ENCODE assay signal across 12 cellular contexts in genomic region chr4:118954246-118954645, GRCh38.
DNase-seq lines count a peak whose midpoint lies in the region; ATAC-seq and TF ChIP-seq lines count a peak whose summit lies in the region.
"Had no signal": no experiment of that assay in that cellular context is flagged by ENCODE, and none has a peak within 500 bp of the region (broad histone marks: within the 10 kb centered on the region; RNA-seq: fewer than 3 reads in every experiment).

No MANE protein-coding gene starts in this region.

- DNase-seq in Ammon's horn (ENCODE audit: low spot score) (peak; percentile 70), mammary epithelial cell (no peak), mesothelial cell of epicardium (ENCODE audit: low spot score in 2 of 2, unreplicated experiment in 2 of 2) (no peak), COLO668 (lab: John Stamatoyannopoulos, UW; ENCODE audit: unreplicated experiment) (no peak), iPS-NIHi11 (ENCODE audit: low spot score) (no peak), T-cell (no peak)
- no peak for DNase-seq in stimulated activated CD4-positive, alpha-beta T cell treated with anti-CD3 and anti-CD28 coated beads, Interleukin-15, amount 100 ng/mL, for 24 hours
- DNase-seq: activated CD4-positive, alpha-beta T cell treated with anti-CD3 and anti-CD28 coated beads, Interleukin-2, amount 50 U/mL, for 1 hour; naive B cell; NCI-H2029 treated with DMSO at 0.1 percent for 48 hours; stimulated activated CD8-positive, alpha-beta memory T cell treated with anti-CD3 and anti-CD28 coated beads, Interleukin-4, amount 100 ng/mL, for 48 hours had no signal

- dilution Hi-C loops in mammary epithelial cell (cut with HindIII; ENCODE audit: low sequenced_read_pairs): no loop called here

- no peaks in the 10 kb centered on the region for H3K79me2 ChIP-seq in Loucy (ENCODE audit: insufficient read depth, low read length)
- H3K79me2 ChIP-seq in mammary epithelial cell (ENCODE audit: insufficient read depth, low read length): no peaks in the 10 kb centered on the region

- peaks cover 26% of the 10 kb centered on the region for H3K4me1 Mint-ChIP-seq in mesothelial cell of epicardium
- no peaks in the 10 kb centered on the region for H3K4me1 Mint-ChIP-seq in T-cell
- H3K4me1 Mint-ChIP-seq: naive B cell had no signal

- no peak overlapping the region for H3K27ac ChIP-seq in mammary epithelial cell (ENCODE audit: insufficient read depth, low read depth, low read length)

- H4K20me1 ChIP-seq in Loucy (ENCODE audit: insufficient read depth, low read length, poor library complexity, severe bottlenecking) (no peaks in the 10 kb centered on the region), mammary epithelial cell (ENCODE audit: insufficient read depth, low read length) (no peaks in the 10 kb centered on the region)

- H3K4me3 ChIP-seq in Loucy (ENCODE audit: low read length, poor library complexity, severe bottlenecking) (no peak overlapping the region), mammary epithelial cell (replicated peaks in 1 of 3; ENCODE audit: insufficient read depth in 1 of 3, low read depth in 2 of 3, low read length in 3 of 3) (no peak overlapping the region)

- H3K9ac ChIP-seq in Loucy (ENCODE audit: low read depth, low read length, poor library complexity, severe bottlenecking) (no peak overlapping the region), mammary epithelial cell (ENCODE audit: insufficient read depth, low read length) (no peak overlapping the region)

- CTCF ChIA-PET in mammary epithelial cell (lab: Charles Lee; ENCODE audit: low non-redundant PET): no interaction called here
- CTCF ChIA-PET in T-cell (lab: Charles Lee): no interaction called here

- POLR2A ChIA-PET in T-cell (lab: Charles Lee): no interaction called here

- TF ChIP-seq CTCF in Loucy (conservative IDR thresholded peaks at IDR 0.05; ENCODE audit: low read length) (peak; percentile 52), mammary epithelial cell (conservative IDR thresholded peaks at IDR 0.05 in 1 of 2, IDR thresholded peaks at IDR 0.05 in 1 of 2; ENCODE audit: extremely low read depth in 1 of 2, insufficient read depth in 1 of 2, low read depth in 1 of 2, low read length in 2 of 2) (peak; percentile 12 to 47), mesothelial cell of epicardium (IDR thresholded peaks at IDR 0.05; ENCODE audit: unreplicated experiment) (no peak)

- H3K4me1 ChIP-seq in Loucy (ENCODE audit: insufficient read depth, low read length, poor library complexity, severe bottlenecking) (peaks cover 13% of the 10 kb centered on the region), mammary epithelial cell (ENCODE audit: insufficient read depth, low read length) (no peaks in the 10 kb centered on the region)

- no peaks in the 10 kb centered on the region for H3K9me3 Mint-ChIP-seq in mesothelial cell of epicardium
- no peaks in the 10 kb centered on the region for H3K9me3 Mint-ChIP-seq in T-cell
- H3K9me3 Mint-ChIP-seq: naive B cell had no signal

- H3K27me3 Mint-ChIP-seq in mesothelial cell of epicardium (ENCODE audit: low read depth): no peaks in the 10 kb centered on the region
- peaks cover 0 to 3% of the 10 kb centered on the region in 2 donors for H3K27me3 Mint-ChIP-seq in T-cell

- H2AFZ ChIP-seq in Loucy (ENCODE audit: low read length) (no peak overlapping the region), mammary epithelial cell (ENCODE audit: low read depth, low read length) (peak overlapping the region; percentile 57)

- no peaks in the 10 kb centered on the region for H3F3A ChIP-seq in Loucy (ENCODE audit: low read depth)

- intact Hi-C loops in mammary epithelial cell (cut with micrococcal nuclease): no loop called here

- no peaks in the 10 kb centered on the region for H3K36me3 ChIP-seq in Loucy (ENCODE audit: insufficient read depth, low read length)
- no peaks in the 10 kb centered on the region for H3K36me3 ChIP-seq in mammary epithelial cell (ENCODE audit: insufficient read depth, low read length)

- H3K36me3 Mint-ChIP-seq in mesothelial cell of epicardium (no peaks in the 10 kb centered on the region), T-cell (no peaks in the 10 kb centered on the region)
- H3K36me3 Mint-ChIP-seq: naive B cell had no signal

- WGBS in mammary epithelial cell (ENCODE audit: low coverage, missing lambda C conversion rate): 35% methylated on average over 2 of the region's 2 CpGs

- H3K27me3 ChIP-seq in Loucy (ENCODE audit: insufficient read depth, low read length, poor library complexity, severe bottlenecking) (no peaks in the 10 kb centered on the region), mammary epithelial cell (ENCODE audit: insufficient read depth, low read length) (no peaks in the 10 kb centered on the region)

- H3K9me3 ChIP-seq in Loucy (ENCODE audit: insufficient read depth, low read depth, low read length): no peaks in the 10 kb centered on the region
- H3K9me3 ChIP-seq in mammary epithelial cell (replicated peaks; ENCODE audit: insufficient read depth, low read length): no peaks in the 10 kb centered on the region

- H3K9me2 ChIP-seq in Loucy (replicated peaks; ENCODE audit: low read depth, low read length): no peaks in the 10 kb centered on the region

- no TSS peak for BruUV-seq in mammary epithelial cell (replicated peaks; lab: Mats Ljungman, UMichigan)

- H3K4me2 ChIP-seq in Loucy (ENCODE audit: low read depth, low read length, poor library complexity, severe bottlenecking): no peak overlapping the region
- no peak overlapping the region for H3K4me2 ChIP-seq in mammary epithelial cell (ENCODE audit: insufficient read depth, low read depth, low read length)

- no peak overlapping the region for H3K4me3 Mint-ChIP-seq in mesothelial cell of epicardium
- H3K4me3 Mint-ChIP-seq in T-cell: no peak overlapping the region
- H3K4me3 Mint-ChIP-seq: naive B cell had no signal

- H3K27ac Mint-ChIP-seq in mesothelial cell of epicardium (peak overlapping the region; percentile 17), T-cell (no peak overlapping the region)
- H3K27ac Mint-ChIP-seq: naive B cell had no signal

- ATAC-seq in T-cell (replicated peaks in 1 of 4): no peak

- in situ Hi-C loops in mammary epithelial cell (cut with MboI; ENCODE audit: low sequenced_read_pairs in 2 of 2): loop anchor here (10.0 kb wide), 2 partner anchors 179 to 209 kb away; no protein-coding TSS in a partner anchor
